17 cellular contexts compared by ENCODE assay signal in genomic region chr17:36504156-36504545, GRCh38.
"Had no signal": no experiment of that assay in that cellular context is flagged by ENCODE, and none has a peak within 500 bp of the region (broad histone marks: within the 10 kb centered on the region; RNA-seq: fewer than 3 reads in every experiment).

No MANE protein-coding gene starts in this region.

- H3K9me3 ChIP-seq: esophagus muscularis mucosa, gastroesophageal sphincter, left ventricle myocardium inferior, lower lobe of right lung, neutrophil, psoas muscle, right lobe of liver had no signal

- H3K4me1 ChIP-seq: esophagus muscularis mucosa, gastroesophageal sphincter, lower lobe of right lung, psoas muscle, right lobe of liver had no signal

- H3K27ac ChIP-seq: epithelial cell of prostate, esophagus muscularis mucosa, gastroesophageal sphincter, left ventricle myocardium inferior, lower lobe of right lung, neutrophil, psoas muscle, right lobe of liver had no signal

- H3K27ac Mint-ChIP-seq: stimulated activated memory B cell treated with anti-CD40 and anti-IgM and Interleukin-4, amounts not matched to agents 10 μg/mL and 1 μg/mL and 100 μg/mL, for 72 hours had no signal

- H3K4me3 Mint-ChIP-seq: naive thymus-derived CD4-positive, alpha-beta T cell; nephron progenitor cell; stimulated activated memory B cell treated with anti-CD40 and anti-IgM and Interleukin-4, amounts not matched to agents 10 μg/mL and 1 μg/mL and 100 μg/mL, for 72 hours had no signal

- DNase-seq: dermis blood vessel endothelial cell; left cardiac atrium; left ventricle myocardium inferior; lower lobe of right lung; mesendoderm; naive thymus-derived CD4-positive, alpha-beta T cell; nephron progenitor cell; psoas muscle; retina; stimulated activated CD4-positive, alpha-beta T cell treated with anti-CD3 and anti-CD28 coated beads, Interleukin-4, amount 100 ng/mL, for 1 hour; trophoblast cell had no signal

- H3K4me1 Mint-ChIP-seq: stimulated activated memory B cell treated with anti-CD40 and anti-IgM and Interleukin-4, amounts not matched to agents 10 μg/mL and 1 μg/mL and 100 μg/mL, for 72 hours had no signal

- H3K9me3 Mint-ChIP-seq: naive thymus-derived CD4-positive, alpha-beta T cell; nephron progenitor cell; stimulated activated memory B cell treated with anti-CD40 and anti-IgM and Interleukin-4, amounts not matched to agents 10 μg/mL and 1 μg/mL and 100 μg/mL, for 72 hours had no signal

- H3K4me3 ChIP-seq: esophagus muscularis mucosa, gastroesophageal sphincter, left ventricle myocardium inferior, lower lobe of right lung, psoas muscle, right lobe of liver had no signal

- ATAC-seq: gastroesophageal sphincter; lower lobe of right lung; naive thymus-derived CD4-positive, alpha-beta T cell; psoas muscle; right lobe of liver; stimulated activated memory B cell treated with anti-CD40 and anti-IgM and Interleukin-4, amounts not matched to agents 10 μg/mL and 1 μg/mL and 100 μg/mL, for 72 hours had no signal

- H3K27me3 ChIP-seq: esophagus muscularis mucosa, gastroesophageal sphincter, neutrophil, right lobe of liver had no signal

- H3K27me3 Mint-ChIP-seq: naive thymus-derived CD4-positive, alpha-beta T cell; stimulated activated memory B cell treated with anti-CD40 and anti-IgM and Interleukin-4, amounts not matched to agents 10 μg/mL and 1 μg/mL and 100 μg/mL, for 72 hours had no signal
